9 cellular contexts compared by ENCODE assay signal in the genomic region with DNA sequence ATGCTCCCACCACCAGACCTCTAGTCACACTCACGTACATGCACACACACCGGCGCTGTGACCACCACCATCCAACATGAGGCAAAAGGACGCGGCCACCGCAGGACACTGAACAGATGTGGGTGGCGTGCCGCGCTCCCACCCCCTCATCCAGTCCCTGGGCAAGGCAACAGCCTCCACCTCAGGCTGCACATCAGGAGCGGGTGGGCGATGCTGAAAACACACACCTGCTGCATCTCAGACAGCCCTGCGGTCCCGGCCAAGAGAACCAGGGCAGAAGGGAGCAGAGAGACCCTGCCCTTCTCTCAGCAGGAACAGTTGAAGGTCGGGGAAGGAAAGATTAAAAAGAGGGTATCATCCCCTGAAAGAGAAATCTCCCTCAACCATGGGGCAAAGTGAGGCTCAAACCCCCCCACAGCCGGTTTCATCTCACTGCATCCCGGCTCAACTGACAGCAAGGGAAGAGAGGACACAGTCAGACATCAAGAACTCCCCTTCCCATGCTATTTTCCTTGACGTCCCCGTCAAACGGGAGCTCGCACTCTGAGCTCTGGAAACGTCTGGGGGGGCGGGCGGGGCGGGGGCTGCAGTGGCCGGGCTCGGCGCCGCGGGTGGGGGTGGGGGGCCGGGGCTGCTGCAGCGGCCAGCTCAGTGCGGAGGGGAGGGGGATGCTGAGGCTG. TPM values are rescaled to one million over a fixed set of nuclear protein-coding genes. Genes with fewer than 3 reads are reported as not detected.
DNase-seq lines count a peak whose midpoint lies in the region; ATAC-seq, FAIRE-seq and TF ChIP-seq lines count a peak whose summit lies in the region.
"Had no signal": no experiment of that assay in that cellular context is flagged by ENCODE, and none has a peak within 500 bp of the region (broad histone marks: within the 10 kb centered on the region; RNA-seq: fewer than 3 reads in every experiment).

No MANE protein-coding gene starts in this region.

- CTCF ChIA-PET in CD8-positive, alpha-beta memory T cell (lab: Charles Lee) = interaction anchor here (1.4 to 8.3 kb wide), 4 partner anchors 10 to 25 kb away, joined by 4 to 201 read pairs (median 21); no protein-coding TSS in a partner anchor
- CTCF ChIA-PET in OCI-LY7 (lab: Charles Lee; ENCODE audit: unreplicated experiment) (interaction anchor here (0.6 kb wide), 1 partner anchor 131 kb away, joined by 15 read pairs; no protein-coding TSS in a partner anchor), endothelial cell of umbilical vein (lab: Charles Lee) (interaction anchor here (2.2 kb wide), 1 partner anchor 53 kb away, joined by 6 read pairs; no protein-coding TSS in a partner anchor)

- BruUV-seq in OCI-LY7 (replicated peaks; lab: Mats Ljungman, UMichigan) = no TSS peak
- BruUV-seq in endothelial cell of umbilical vein (replicated peaks; lab: Mats Ljungman, UMichigan) = TSS peak; percentile 33

- peaks cover 0 to 48% (median 4%) of the 10 kb centered on the region in 3 donors for H3K36me3 Mint-ChIP-seq in CD8-positive, alpha-beta memory T cell
- peaks cover 10% of the 10 kb centered on the region for H3K36me3 Mint-ChIP-seq in osteocyte (ENCODE audit: unreplicated experiment)

- intact Hi-C loops in OCI-LY7 (cut with micrococcal nuclease; ENCODE audit: unreplicated experiment) = no loop called here
- intact Hi-C loops in endothelial cell of umbilical vein (cut with micrococcal nuclease) = no loop called here
- intact Hi-C loops in lower leg skin (cut with DNase I; ENCODE audit: low total_unique reads) = no loop called here

- TF ChIP-seq CTCF in OCI-LY7 (conservative IDR thresholded peaks at IDR 0.05; ENCODE audit: low read length) = no peak
- TF ChIP-seq CTCF in endothelial cell of umbilical vein (IDR thresholded peaks at IDR 0.05; ENCODE audit: extremely low read depth in 1 of 2, insufficient read depth in 1 of 2, low read depth in 1 of 2, low read length in 2 of 2) = no peak
- TF ChIP-seq CTCF in osteocyte (IDR thresholded peaks at IDR 0.05) = no peak
- no peak for TF ChIP-seq CTCF in lower leg skin (IDR thresholded peaks at IDR 0.05)

- POLR2A ChIA-PET in CD8-positive, alpha-beta memory T cell (lab: Charles Lee) = interaction anchor here (1.3 to 2.1 kb wide), 3 partner anchors 10 to 24 kb away, joined by 3 to 10 read pairs (median 6); no protein-coding TSS in a partner anchor
- POLR2A ChIA-PET in OCI-LY7 (lab: Charles Lee) (interaction anchor here (0.6 to 1.6 kb wide), 4 partner anchors 8 to 55 kb away, joined by 4 to 7 read pairs (median 6); no protein-coding TSS in a partner anchor), endothelial cell of umbilical vein (lab: Charles Lee) (no interaction called here)

- dilution Hi-C loops in endothelial cell of umbilical vein (cut with MboI; ENCODE audit: extremely low pct_ligation_motif_present, low sequenced_read_pairs) = no loop called here

- H3K4me2 ChIP-seq in OCI-LY7 (ENCODE audit: low read length) (peak overlapping the region; percentile 67), endothelial cell of umbilical vein (ENCODE audit: insufficient read depth, low read length) (peak overlapping the region; percentile 58)

- ATAC-seq in GM18502 (IDR thresholded peaks at IDR 0.05; ENCODE audit: poor library complexity, unreplicated experiment) (no peak), GM19452 (IDR thresholded peaks at IDR 0.05; ENCODE audit: unreplicated experiment) (no peak)

- no peak for FAIRE-seq in endothelial cell of umbilical vein (lab: Jason Lieb, UNC)
- FAIRE-seq: islet of Langerhans had no signal

- TF ChIP-seq POLR2A in endothelial cell of umbilical vein (IDR thresholded peaks at IDR 0.05; ENCODE audit: low read depth, low read length) = no peak
- no peak for TF ChIP-seq POLR2A in lower leg skin (IDR thresholded peaks at IDR 0.05)

- no peaks in the 10 kb centered on the region for H3K27me3 ChIP-seq in CD8-positive, alpha-beta memory T cell (ENCODE audit: insufficient read depth, low read length, poor library complexity, severe bottlenecking)
- no peaks in the 10 kb centered on the region for H3K27me3 ChIP-seq in endothelial cell of umbilical vein (ENCODE audit: control insufficient read depth in 2 of 2, insufficient read depth in 2 of 2, low read length in 2 of 2)

- H3K4me3 ChIP-seq in CD8-positive, alpha-beta memory T cell (ENCODE audit: low read length) = peak overlapping the region; percentile 49
- H3K4me3 ChIP-seq in OCI-LY7 (ENCODE audit: low read depth, low read length, poor library complexity, severe bottlenecking) = peak overlapping the region; percentile 81
- peak overlapping the region in 2 of 3 experiments; percentile 41 to 78 for H3K4me3 ChIP-seq in endothelial cell of umbilical vein (replicated peaks in 1 of 3; ENCODE audit: insufficient read depth in 1 of 3, low read depth in 1 of 3, low read length in 3 of 3)
- no peak overlapping the region for H3K4me3 ChIP-seq in lower leg skin (ENCODE audit: low read depth, poor library complexity, severe bottlenecking)

- H3K27ac Mint-ChIP-seq in CD8-positive, alpha-beta memory T cell = peak overlapping the region; percentile 73 to 97 (median 90)
- peak overlapping the region; percentile 36 for H3K27ac Mint-ChIP-seq in osteocyte (ENCODE audit: unreplicated experiment)

- H3K9me3 ChIP-seq in CD8-positive, alpha-beta memory T cell (ENCODE audit: low read length) = no peaks in the 10 kb centered on the region
- no peaks in the 10 kb centered on the region for H3K9me3 ChIP-seq in OCI-LY7 (ENCODE audit: low read length)
- no peaks in the 10 kb centered on the region for H3K9me3 ChIP-seq in endothelial cell of umbilical vein (replicated peaks; ENCODE audit: control insufficient read depth, insufficient read depth, low read length)

- WGBS in lower leg skin, 2 donors = 30 to 65% methylated on average over 10 to 17 of the region's 32 CpGs

- H3K9ac ChIP-seq in endothelial cell of umbilical vein (replicated peaks; ENCODE audit: extremely low read depth, insufficient read depth, low read length) = peak overlapping the region; percentile 29

- no peaks in the 10 kb centered on the region for H3K27me3 Mint-ChIP-seq in CD8-positive, alpha-beta memory T cell
- H3K27me3 Mint-ChIP-seq in osteocyte (ENCODE audit: unreplicated experiment) = no peaks in the 10 kb centered on the region

- H3K4me1 Mint-ChIP-seq in CD8-positive, alpha-beta memory T cell = peaks cover 54 to 79% (median 56%) of the 10 kb centered on the region in 3 donors
- peaks cover 48% of the 10 kb centered on the region for H3K4me1 Mint-ChIP-seq in osteocyte (ENCODE audit: unreplicated experiment)

- H3K27ac ChIP-seq in CD8-positive, alpha-beta memory T cell (ENCODE audit: low read depth, low read length) = no peak overlapping the region
- H3K27ac ChIP-seq in OCI-LY7 (ENCODE audit: low read depth, low read length, poor library complexity, severe bottlenecking) = no peak overlapping the region
- no peak overlapping the region for H3K27ac ChIP-seq in endothelial cell of umbilical vein (ENCODE audit: insufficient read depth, low read depth, low read length)

- H3K79me2 ChIP-seq in OCI-LY7 (ENCODE audit: insufficient read depth, low read depth, low read length) (no peaks in the 10 kb centered on the region), endothelial cell of umbilical vein (ENCODE audit: control insufficient read depth, insufficient read depth, low read length) (peaks cover 7% of the 10 kb centered on the region)

- H3K9me3 Mint-ChIP-seq in CD8-positive, alpha-beta memory T cell = no peaks in the 10 kb centered on the region
- no peaks in the 10 kb centered on the region for H3K9me3 Mint-ChIP-seq in osteocyte (ENCODE audit: unreplicated experiment)

- no peaks in the 10 kb centered on the region for H3K9me1 ChIP-seq in endothelial cell of umbilical vein (replicated peaks; ENCODE audit: control insufficient read depth, extremely low read depth, insufficient read depth, low read length)

- H4K20me1 ChIP-seq in OCI-LY7 (ENCODE audit: insufficient read depth, low read length) (no peaks in the 10 kb centered on the region), endothelial cell of umbilical vein (replicated peaks; ENCODE audit: control insufficient read depth, extremely low read depth, insufficient read depth, low read length) (no peaks in the 10 kb centered on the region)

- H3K9me2 ChIP-seq in OCI-LY7 (ENCODE audit: insufficient read depth, low read length) = no peaks in the 10 kb centered on the region

- H2AFZ ChIP-seq in OCI-LY7 (ENCODE audit: low read length) (no peak overlapping the region), endothelial cell of umbilical vein (ENCODE audit: low read depth, low read length) (no peak overlapping the region)

- H3K4me1 ChIP-seq in CD8-positive, alpha-beta memory T cell (ENCODE audit: insufficient read depth, low read length) = peaks cover 55% of the 10 kb centered on the region
- H3K4me1 ChIP-seq in OCI-LY7 (ENCODE audit: insufficient read depth, low read length, poor library complexity, severe bottlenecking) = peaks cover 24% of the 10 kb centered on the region
- peaks cover 7% of the 10 kb centered on the region for H3K4me1 ChIP-seq in endothelial cell of umbilical vein (ENCODE audit: control insufficient read depth, extremely low read depth, insufficient read depth, low read length)

- peaks cover 9% of the 10 kb centered on the region for H3K36me3 ChIP-seq in CD8-positive, alpha-beta memory T cell (ENCODE audit: insufficient read depth, low read length)
- H3K36me3 ChIP-seq in OCI-LY7 (ENCODE audit: insufficient read depth, low read length) (peaks cover 29% of the 10 kb centered on the region), endothelial cell of umbilical vein (ENCODE audit: control insufficient read depth in 2 of 2, extremely low read depth in 1 of 2, insufficient read depth in 2 of 2, low read length in 2 of 2) (peaks cover 6 to 8% of the 10 kb centered on the region in 2 experiments)

- DNase-seq in CD8-positive, alpha-beta memory T cell = no peak
- no peak for DNase-seq in OCI-LY7 (ENCODE audit: low spot score)
- DNase-seq in endothelial cell of umbilical vein (ENCODE audit: low read depth, low spot score) = no peak
- DNase-seq in osteocyte (ENCODE audit: extremely low spot score, unreplicated experiment) = no peak
- no peak for DNase-seq in NAMALWA (ENCODE audit: low spot score)
- no peak for DNase-seq in lower leg skin (ENCODE audit: low spot score in 2 of 2)

- peak overlapping the region; percentile 81 to 94 (median 86) for H3K4me3 Mint-ChIP-seq in CD8-positive, alpha-beta memory T cell
- H3K4me3 Mint-ChIP-seq in osteocyte (ENCODE audit: unreplicated experiment) = peak overlapping the region; percentile 71

RNA-seq across cellular contexts. Expression of a gene that starts 1.1 kb away (rescaled TPM):
- 10 to 100 TPM; 17.3 to 17.5 TPM for total RNA-seq in CD8-positive, alpha-beta memory T cell
- 8.1 TPM for polyA plus RNA-seq in CD8-positive, alpha-beta memory T cell
- total RNA-seq in OCI-LY7 (2014; rRNA removed; shearing (Covaris generic)) = 21.1 and 29.1 TPM in 2 replicates
- total RNA-seq in OCI-LY7 (2022) (34.8 and 41.6 TPM in 2 replicates), endothelial cell of umbilical vein (28.1 and 33.6 TPM in 2 replicates), osteocyte (37.6 and 38.2 TPM in 2 replicates), lower leg skin (10 to 100 TPM; 20.0 to 27.9 (median 24.2) TPM)
- 26.8 and 27.2 TPM in 2 replicates for polyA plus RNA-seq in endothelial cell of umbilical vein
- 27.3 and 29.6 TPM in 2 replicates for polyA plus RNA-seq in endothelial cell of umbilical vein (2011; cell fraction: cytosol; rRNA removed)
- 71.3 and 74.1 TPM in 2 replicates for polyA plus RNA-seq in endothelial cell of umbilical vein (2011; cell fraction: nucleus; rRNA removed)
- polyA plus RNA-seq in endothelial cell of umbilical vein (2012) = 23.6 and 26.7 TPM in 2 replicates
- 35.0 and 38.8 TPM in 2 replicates for polyA minus RNA-seq in endothelial cell of umbilical vein
- 12.7 TPM for polyA minus RNA-seq in endothelial cell of umbilical vein (2011; cell fraction: cytosol; rRNA and poly(A)+ RNA removed)
- 22.1 and 30.7 TPM in 2 replicates for polyA minus RNA-seq in endothelial cell of umbilical vein (2011; cell fraction: nucleus; rRNA and poly(A)+ RNA removed)

RNA-seq across cellular contexts. Expression of a gene that starts 37.6 kb away (rescaled TPM):
- total RNA-seq in CD8-positive, alpha-beta memory T cell = 1 to 10 TPM; 1.2 to 1.6 TPM
- polyA plus RNA-seq in CD8-positive, alpha-beta memory T cell = not detected
- total RNA-seq in OCI-LY7 (2014; rRNA removed; shearing (Covaris generic)) = 2.0 and 5.2 TPM in 2 replicates
- total RNA-seq in OCI-LY7 (2022) (0.74 and 0.85 TPM in 2 replicates), endothelial cell of umbilical vein (32.5 and 34.9 TPM in 2 replicates), osteocyte (112 and 118 TPM in 2 replicates), lower leg skin (10 to 100 TPM; 12.7 to 28.5 (median 14.7) TPM)
- polyA plus RNA-seq in endothelial cell of umbilical vein = 22.0 and 23.6 TPM in 2 replicates
- polyA plus RNA-seq in endothelial cell of umbilical vein (2011; cell fraction: cytosol; rRNA removed) = 31.7 and 33.2 TPM in 2 replicates
- 33.4 and 36.3 TPM in 2 replicates for polyA plus RNA-seq in endothelial cell of umbilical vein (2011; cell fraction: nucleus; rRNA removed)
- polyA plus RNA-seq in endothelial cell of umbilical vein (2012) = 39.8 and 90.5 TPM in 2 replicates
- polyA minus RNA-seq in endothelial cell of umbilical vein = 13.1 and 19.7 TPM in 2 replicates
- polyA minus RNA-seq in endothelial cell of umbilical vein (2011; cell fraction: cytosol; rRNA and poly(A)+ RNA removed) = 3.0 TPM
- 5.0 TPM in 2 replicates for polyA minus RNA-seq in endothelial cell of umbilical vein (2011; cell fraction: nucleus; rRNA and poly(A)+ RNA removed)
